In genomic region chr3:127673191-127674098, GRCh38 we compare ENCODE assay signal across 9 cellular contexts. TPM values are rescaled to one million over a fixed set of nuclear protein-coding genes. Genes with fewer than 3 reads are reported as not detected.
A peak's percentile ranks its signal among the peaks of the same experiment; 100 is the strongest.
DNase-seq lines count a peak whose midpoint lies in the region; FAIRE-seq and TF ChIP-seq lines count a peak whose summit lies in the region.
"Had no signal": no experiment of that assay in that cellular context is flagged by ENCODE, and none has a peak within 500 bp of the region (broad histone marks: within the 10 kb centered on the region; RNA-seq: fewer than 3 reads in every experiment).

No MANE protein-coding gene starts in this region.

- no peaks in the 10 kb centered on the region for H3K27me3 ChIP-seq in MM.1S (replicated peaks; ENCODE audit: insufficient read depth, low read length)
- H3K27me3 ChIP-seq in effector memory CD4-positive, alpha-beta T cell (replicated peaks; ENCODE audit: control insufficient read depth, insufficient read depth, low read length, poor library complexity, severe bottlenecking): no peaks in the 10 kb centered on the region

- DNase-seq in GM10248 (ENCODE audit: extremely low spot score) (peak; percentile 57), H54 (ENCODE audit: insufficient read length, low spot score) (peak; percentile 70), MM.1S (peak; percentile 47), mesenteric fat pad (ENCODE audit: low spot score) (peak; percentile 90), superior temporal gyrus (ENCODE audit: extremely low spot score) (no peak)
- DNase-seq in activated CD4-positive, alpha-beta T cell treated with anti-CD3 and anti-CD28 coated beads for 4 hours: peak; percentile 42 to 44
- DNase-seq in effector memory CD4-positive, alpha-beta T cell: peak; percentile 31 to 50 (median 37)

- H3F3A ChIP-seq in MM.1S (ENCODE audit: insufficient read depth, low read length): no peaks in the 10 kb centered on the region

- H3K27ac ChIP-seq in MM.1S (ENCODE audit: low read length): no peak overlapping the region
- peak overlapping the region; percentile 84 for H3K27ac ChIP-seq in effector memory CD4-positive, alpha-beta T cell (ENCODE audit: insufficient read depth, low read length, poor library complexity, severe bottlenecking)

- no peaks in the 10 kb centered on the region for H3K36me3 ChIP-seq in MM.1S (replicated peaks; ENCODE audit: insufficient read depth, low read length)
- peaks cover 12% of the 10 kb centered on the region for H3K36me3 ChIP-seq in effector memory CD4-positive, alpha-beta T cell (ENCODE audit: control insufficient read depth, insufficient read depth, low read length)

- no peaks in the 10 kb centered on the region for H3K9me2 ChIP-seq in MM.1S (replicated peaks; ENCODE audit: insufficient read depth, low read length)

- H3K4me1 Mint-ChIP-seq in stimulated activated naive CD8-positive, alpha-beta T cell treated with anti-CD3 and anti-CD28 coated beads, Interleukin-15, Interleukin-2, amounts not matched to agents 100 ng/mL and 50 ng/mL, for 24 hours (ENCODE audit: low read depth): peaks cover 28% of the 10 kb centered on the region

- TF ChIP-seq CTCF in GM10248 (IDR thresholded peaks at IDR 0.05; ENCODE audit: control extremely low read depth, extremely low read depth, low read depth, missing control alignments): no peak
- TF ChIP-seq CTCF in MM.1S (IDR thresholded peaks at IDR 0.05; ENCODE audit: low read length): no peak

- H3K4me3 Mint-ChIP-seq in stimulated activated naive CD8-positive, alpha-beta T cell treated with anti-CD3 and anti-CD28 coated beads, Interleukin-15, Interleukin-2, amounts not matched to agents 100 ng/mL and 50 ng/mL, for 24 hours: peak overlapping the region; percentile 81

- H3K4me3 ChIP-seq in MM.1S (ENCODE audit: low read length): peak overlapping the region; percentile 85
- H3K4me3 ChIP-seq in effector memory CD4-positive, alpha-beta T cell (ENCODE audit: insufficient read depth, low read depth, low read length, poor library complexity, severe bottlenecking): peak overlapping the region; percentile 69

- peak overlapping the region; percentile 82 for H3K4me2 ChIP-seq in MM.1S (ENCODE audit: low read depth, low read length)

- CTCF ChIA-PET in GM10248 (lab: Yijun Ruan, JAX): no interaction called here

- no peaks in the 10 kb centered on the region for H3K27me3 Mint-ChIP-seq in stimulated activated naive CD8-positive, alpha-beta T cell treated with anti-CD3 and anti-CD28 coated beads, Interleukin-15, Interleukin-2, amounts not matched to agents 100 ng/mL and 50 ng/mL, for 24 hours

- POLR2A ChIA-PET in GM10248 (lab: Yijun Ruan, JAX): interaction anchor here (0.6 kb wide), 1 partner anchor 65 kb away, joined by 3 read pairs; no protein-coding TSS in a partner anchor

- H3K4me1 ChIP-seq in MM.1S (ENCODE audit: low read length): 0 out of 2 replicates have a peak, but pooled peaks cover 5% of the 10 kb centered on the region
- H3K4me1 ChIP-seq in effector memory CD4-positive, alpha-beta T cell (ENCODE audit: control insufficient read depth, insufficient read depth, low read length, poor library complexity, severe bottlenecking): peaks cover 18% of the 10 kb centered on the region

- peak overlapping the region; percentile 60; the same call in 1 of the 2 replicates for H3K9ac ChIP-seq in MM.1S (ENCODE audit: low read length)

- no peak for FAIRE-seq in H54 (lab: Jason Lieb, UNC)
- FAIRE-seq: endometrium had no signal

- H4K20me1 ChIP-seq in MM.1S (ENCODE audit: insufficient read depth, low read length): no peaks in the 10 kb centered on the region

- peak overlapping the region; percentile 45 for H3K27ac Mint-ChIP-seq in stimulated activated naive CD8-positive, alpha-beta T cell treated with anti-CD3 and anti-CD28 coated beads, Interleukin-15, Interleukin-2, amounts not matched to agents 100 ng/mL and 50 ng/mL, for 24 hours

- no peaks in the 10 kb centered on the region for H3K9me3 Mint-ChIP-seq in stimulated activated naive CD8-positive, alpha-beta T cell treated with anti-CD3 and anti-CD28 coated beads, Interleukin-15, Interleukin-2, amounts not matched to agents 100 ng/mL and 50 ng/mL, for 24 hours

- H2AFZ ChIP-seq in MM.1S (ENCODE audit: low read length): peak overlapping the region; percentile 88

- H3K79me2 ChIP-seq in MM.1S (ENCODE audit: low read length): no peaks in the 10 kb centered on the region; the same call in 1 of the 2 replicates

- no peaks in the 10 kb centered on the region for H3K9me3 ChIP-seq in MM.1S (replicated peaks; ENCODE audit: insufficient read depth, low read length)
- no peaks in the 10 kb centered on the region for H3K9me3 ChIP-seq in effector memory CD4-positive, alpha-beta T cell (ENCODE audit: control insufficient read depth, low read length)

- TF ChIP-seq POLR2A in H54 (IDR thresholded peaks at IDR 0.05; ENCODE audit: low read depth, low read length): no peak

- H3K36me3 Mint-ChIP-seq in stimulated activated naive CD8-positive, alpha-beta T cell treated with anti-CD3 and anti-CD28 coated beads, Interleukin-15, Interleukin-2, amounts not matched to agents 100 ng/mL and 50 ng/mL, for 24 hours (ENCODE audit: low read depth): no peaks in the 10 kb centered on the region

RNA-seq across cellular contexts. Expression of gene ABTB1, which starts 0.7 kb away (rescaled TPM):
- 34.8 TPM for total RNA-seq in mesenteric fat pad

RNA-seq across cellular contexts. Expression of gene PODXL2, which starts 44.5 kb away (rescaled TPM):
- 2.5 TPM for total RNA-seq in mesenteric fat pad
